Comparison of ENCODE assay signal across 10 cellular contexts in genomic region chr2:234003972-234004617, GRCh38. TPM values are rescaled to one million over a fixed set of nuclear protein-coding genes. Genes with fewer than 3 reads are reported as not detected.
DNase-seq lines count a peak whose midpoint lies in the region; TF ChIP-seq lines count a peak whose summit lies in the region.
"Had no signal": no experiment of that assay in that cellular context is flagged by ENCODE, and none has a peak within 500 bp of the region (broad histone marks: within the 10 kb centered on the region; RNA-seq: fewer than 3 reads in every experiment).

No MANE protein-coding gene starts in this region.

- no peaks in the 10 kb centered on the region for H3K4me1 ChIP-seq in testis
- H3K4me1 ChIP-seq: heart right ventricle had no signal

- WGBS in lower leg skin, 2 donors: 17 to 22% methylated on average over 8 of the region's 8 CpGs
- 69 to 75% methylated on average over 8 of the region's 8 CpGs for WGBS in testis, 2 donors

- H3K36me3 ChIP-seq in testis (ENCODE audit: low read depth, missing control alignments): no peaks in the 10 kb centered on the region
- H3K36me3 ChIP-seq: heart right ventricle had no signal

- H3K27me3 ChIP-seq in testis: no peaks in the 10 kb centered on the region

- intact Hi-C loops in lower leg skin (cut with DNase I; ENCODE audit: low total_unique reads) (no loop called here), testis (cut with DNase I; ENCODE audit: low total_unique reads) (no loop called here)

- H3K4me3 ChIP-seq in lower leg skin (ENCODE audit: low read depth, poor library complexity, severe bottlenecking): no peak overlapping the region
- no peak overlapping the region for H3K4me3 ChIP-seq in testis
- H3K4me3 ChIP-seq: heart right ventricle had no signal

- DNase-seq in activated T-cell treated with anti-CD3 and anti-CD28 coated beads for 48 hours (ENCODE audit: low read depth): peak; percentile 26
- DNase-seq in activated T-cell treated with anti-CD3 and anti-CD28 coated beads for 4 hours: no peak
- DNase-seq in NOMO-1 (lab: John Stamatoyannopoulos, UW; ENCODE audit: unreplicated experiment in 2 of 2): peak; percentile 56
- peak; percentile 54 for DNase-seq in dermis blood vessel endothelial cell
- DNase-seq in stimulated activated CD8-positive, alpha-beta memory T cell treated with anti-CD3 and anti-CD28 coated beads, Interleukin-4, amount 100 ng/mL, for 48 hours: peak; percentile 54
- no peak for DNase-seq in lower leg skin (ENCODE audit: low spot score in 2 of 2)
- DNase-seq in NCI-H82 (lab: John Stamatoyannopoulos, UW): no peak
- no peak for DNase-seq in testis
- DNase-seq: CD4-positive, alpha-beta T cell had no signal

- TF ChIP-seq CTCF in lower leg skin (IDR thresholded peaks at IDR 0.05) (no peak), testis (IDR thresholded peaks at IDR 0.05) (no peak)

- no peak overlapping the region for H3K27ac ChIP-seq in testis
- H3K27ac ChIP-seq: heart right ventricle had no signal

- TF ChIP-seq POLR2A in lower leg skin (IDR thresholded peaks at IDR 0.05) (no peak), testis (IDR thresholded peaks at IDR 0.05) (no peak)

- no peaks in the 10 kb centered on the region for H3K9me3 ChIP-seq in testis
- H3K9me3 ChIP-seq: heart right ventricle had no signal

RNA-seq across cellular contexts. Expression of gene SPP2, which starts 46.4 kb away (rescaled TPM):
- not detected in 2 replicates for total RNA-seq in dermis blood vessel endothelial cell
- not detected for total RNA-seq in lower leg skin
- not detected for total RNA-seq in testis
- polyA plus RNA-seq in testis (ENCODE audit: insufficient read depth, low read depth, low replicate concordance): not detected
- total RNA-seq: CD4-positive, alpha-beta T cell; heart right ventricle had no signal
- polyA plus RNA-seq: heart right ventricle had no signal

Comparison
In these comparisons a context has a peak if more than half of its experiments do, and no peak if none do; other contexts are left out.
1. DNase-seq: peak in activated T-cell treated with anti-CD3 and anti-CD28 coated beads for 48 hours (single experiment), NOMO-1 (2 of 2), dermis blood vessel endothelial cell (single experiment) and stimulated activated CD8-positive, alpha-beta memory T cell treated with anti-CD3 and anti-CD28 coated beads, Interleukin-4, amount 100 ng/mL, for 48 hours (single experiment); none in activated T-cell treated with anti-CD3 and anti-CD28 coated beads for 4 hours (single experiment), lower leg skin (0 of 2), NCI-H82 (single experiment) and testis (single experiment).